In genomic region chr3:195177432-195178123, GRCh38 we compare ENCODE assay signal across 14 cellular contexts.
DNase-seq lines count a peak whose midpoint lies in the region; ATAC-seq and TF ChIP-seq lines count a peak whose summit lies in the region.
"Had no signal": no experiment of that assay in that cellular context is flagged by ENCODE, and none has a peak within 500 bp of the region (broad histone marks: within the 10 kb centered on the region; RNA-seq: fewer than 3 reads in every experiment).

No MANE protein-coding gene starts in this region.

- no peak overlapping the region for H4K8ac ChIP-seq in mesenchymal stem cell (ENCODE audit: low read length)

- peaks cover 69% of the 10 kb centered on the region for H3K4me1 ChIP-seq in left ventricle myocardium inferior
- H3K4me1 ChIP-seq in mesenchymal stem cell (ENCODE audit: control insufficient read depth, insufficient read depth, low read depth, low read length): peaks cover 16% of the 10 kb centered on the region
- H3K4me1 ChIP-seq: A549 had no signal

- H3K27ac Mint-ChIP-seq in activated T-helper 17 cell treated with anti-CD3 and anti-CD28 coated beads, Interleukin-2, amount 50 U/mL, for 72 hours: peak overlapping the region; percentile 9

- no peak for ATAC-seq in Right ventricle myocardium inferior
- no peak for ATAC-seq in activated T-helper 17 cell treated with anti-CD3 and anti-CD28 coated beads, Interleukin-2, amount 50 U/mL, for 72 hours (replicated peaks)
- ATAC-seq: A549 had no signal

- no peak overlapping the region for H3K23ac ChIP-seq in mesenchymal stem cell (ENCODE audit: low read length in 2 of 2)

- H3K27me3 ChIP-seq in left ventricle myocardium inferior (ENCODE audit: low read depth): no peaks in the 10 kb centered on the region
- no peaks in the 10 kb centered on the region for H3K27me3 ChIP-seq in mesenchymal stem cell (ENCODE audit: control insufficient read depth in 1 of 2, insufficient read depth in 1 of 2, low read length in 2 of 2)

- DNase-seq in left ventricle myocardium inferior (no peak), Right ventricle myocardium inferior (ENCODE audit: missing footprints) (no peak), mesenchymal stem cell (no peak), Ammon's horn (ENCODE audit: low spot score) (no peak), NCI-H1092 treated with DMSO at 0.1 percent for 48 hours (lab: John Stamatoyannopoulos, UW) (no peak), SW 1271 (lab: John Stamatoyannopoulos, UW) (no peak)
- DNase-seq: DMS 273 treated with DMSO at 0.1 percent for 48 hours, DND-41, KG1, MV-4-11, NCI-H187, SHP77 treated with DMSO at 0.1 percent for 48 hours had no signal

- no peak overlapping the region for H2AFZ ChIP-seq in mesenchymal stem cell (ENCODE audit: low read depth, low read length)

- H3K36me3 ChIP-seq in left ventricle myocardium inferior (no peaks in the 10 kb centered on the region), mesenchymal stem cell (ENCODE audit: control insufficient read depth in 1 of 2, insufficient read depth in 2 of 2, low read depth in 1 of 2, low read length in 2 of 2) (peaks cover 10 to 11% of the 10 kb centered on the region in 2 experiments)

- TF ChIP-seq CTCF in left ventricle myocardium inferior (IDR thresholded peaks at IDR 0.05; ENCODE audit: borderline replicate concordance): no peak

- H2BK12ac ChIP-seq in mesenchymal stem cell (ENCODE audit: low read length in 2 of 2): no peak overlapping the region

- H3K36me3 Mint-ChIP-seq in activated T-helper 17 cell treated with anti-CD3 and anti-CD28 coated beads, Interleukin-2, amount 50 U/mL, for 72 hours (ENCODE audit: low read depth): peaks cover 5% of the 10 kb centered on the region

- 96% methylated on average over 4 of the region's 6 CpGs for WGBS in mesenchymal stem cell

- no peaks in the 10 kb centered on the region for H3K9me3 Mint-ChIP-seq in activated T-helper 17 cell treated with anti-CD3 and anti-CD28 coated beads, Interleukin-2, amount 50 U/mL, for 72 hours

- H3K18ac ChIP-seq in mesenchymal stem cell (ENCODE audit: low read depth in 1 of 2, low read length in 2 of 2): no peak overlapping the region

- intact Hi-C loops in left ventricle myocardium inferior (cut with micrococcal nuclease): no loop called here
- intact Hi-C loops in Right ventricle myocardium inferior (cut with DNase I): loop anchor here (2.0 kb wide), 1 partner anchor 25 kb away; no protein-coding TSS in a partner anchor

- no peak overlapping the region for H2BK15ac ChIP-seq in mesenchymal stem cell (ENCODE audit: low read depth, poor library complexity, severe bottlenecking)

- H3K27ac ChIP-seq in left ventricle myocardium inferior (replicated peaks) (peak overlapping the region; percentile 87), mesenchymal stem cell (ENCODE audit: low read length, poor library complexity, severe bottlenecking) (no peak overlapping the region)
- H3K27ac ChIP-seq: A549 had no signal

- H3K4me2 ChIP-seq in mesenchymal stem cell (ENCODE audit: low read length, poor library complexity, severe bottlenecking): no peak overlapping the region
- H3K4me2 ChIP-seq: A549 had no signal

- H3K9me3 ChIP-seq in left ventricle myocardium inferior (replicated peaks) (no peaks in the 10 kb centered on the region), mesenchymal stem cell (ENCODE audit: control insufficient read depth, low read length) (no peaks in the 10 kb centered on the region)
- H3K9me3 ChIP-seq: A549 had no signal

- H3K79me1 ChIP-seq in mesenchymal stem cell (replicated peaks; ENCODE audit: low read length, poor library complexity, severe bottlenecking): peaks cover 15% of the 10 kb centered on the region

- no peak overlapping the region for H3K4me3 Mint-ChIP-seq in activated T-helper 17 cell treated with anti-CD3 and anti-CD28 coated beads, Interleukin-2, amount 50 U/mL, for 72 hours

- no peak overlapping the region for H3K4me3 ChIP-seq in left ventricle myocardium inferior
- H3K4me3 ChIP-seq in mesenchymal stem cell (ENCODE audit: insufficient read depth in 1 of 2, low read depth in 1 of 2, low read length in 2 of 2): no peak overlapping the region
- H3K4me3 ChIP-seq: A549 had no signal

- H3K27me3 Mint-ChIP-seq in activated T-helper 17 cell treated with anti-CD3 and anti-CD28 coated beads, Interleukin-2, amount 50 U/mL, for 72 hours: no peaks in the 10 kb centered on the region

- H4K91ac ChIP-seq in mesenchymal stem cell (ENCODE audit: low read length): no peak overlapping the region

- H3K14ac ChIP-seq in mesenchymal stem cell (ENCODE audit: low read length in 2 of 2): no peak overlapping the region

- peaks cover 19% of the 10 kb centered on the region for H3K4me1 Mint-ChIP-seq in activated T-helper 17 cell treated with anti-CD3 and anti-CD28 coated beads, Interleukin-2, amount 50 U/mL, for 72 hours

- H2BK120ac ChIP-seq in mesenchymal stem cell (ENCODE audit: low read depth, low read length): no peak overlapping the region

- peak overlapping the region; percentile 55 for H3K9ac ChIP-seq in mesenchymal stem cell (ENCODE audit: low read length)

- H2BK5ac ChIP-seq in mesenchymal stem cell (ENCODE audit: low read depth, low read length, poor library complexity, severe bottlenecking): no peak overlapping the region

- no peak overlapping the region for H2AK5ac ChIP-seq in mesenchymal stem cell (ENCODE audit: low read length, severe bottlenecking)

- no peak overlapping the region for H3K4ac ChIP-seq in mesenchymal stem cell (ENCODE audit: low read depth in 1 of 2, low read length in 2 of 2)
